Comparison of ENCODE assay signal across 9 cellular contexts in genomic region chr3:28326458-28326926, GRCh38. TPM values are rescaled to one million over a fixed set of nuclear protein-coding genes. Genes with fewer than 3 reads are reported as not detected.
DNase-seq lines count a peak whose midpoint lies in the region; ATAC-seq and TF ChIP-seq lines count a peak whose summit lies in the region.
"Had no signal": no experiment of that assay in that cellular context is flagged by ENCODE, and none has a peak within 500 bp of the region (broad histone marks: within the 10 kb centered on the region; RNA-seq: fewer than 3 reads in every experiment).

No MANE protein-coding gene starts in this region.

- TF ChIP-seq CTCF in thyroid gland (IDR thresholded peaks at IDR 0.05) = no peak
- no peak for TF ChIP-seq CTCF in glutamatergic neuron (IDR thresholded peaks at IDR 0.05; ENCODE audit: partially characterized antibody, unreplicated experiment)

- H3K9me3 Mint-ChIP-seq in glutamatergic neuron (ENCODE audit: unreplicated experiment) = no peaks in the 10 kb centered on the region

- H3K36me3 Mint-ChIP-seq in glutamatergic neuron (ENCODE audit: unreplicated experiment) = no peaks in the 10 kb centered on the region

- no peaks in the 10 kb centered on the region for H3K27me3 Mint-ChIP-seq in glutamatergic neuron (ENCODE audit: unreplicated experiment)

- intact Hi-C loops in thyroid gland (cut with DNase I) = no loop called here

- no peak overlapping the region for H3K27ac Mint-ChIP-seq in glutamatergic neuron (ENCODE audit: unreplicated experiment)

- WGBS in thyroid gland, 2 donors = 86 to 88% methylated on average over 2 of the region's 2 CpGs

- no peaks in the 10 kb centered on the region for H3K27me3 ChIP-seq in thyroid gland

- H3K4me1 Mint-ChIP-seq in glutamatergic neuron (ENCODE audit: low read depth, unreplicated experiment) = no peaks in the 10 kb centered on the region

- H3K4me1 ChIP-seq in thyroid gland = no peaks in the 10 kb centered on the region

- no peak overlapping the region for H3K4me3 ChIP-seq in thyroid gland (replicated peaks in 1 of 3)
- H3K4me3 ChIP-seq: lung had no signal

- ATAC-seq in GM19351 (IDR thresholded peaks at IDR 0.05; ENCODE audit: unreplicated experiment) (peak; percentile 83), HG02938 (IDR thresholded peaks at IDR 0.05; ENCODE audit: unreplicated experiment) (peak; percentile 66)

- H3K27ac ChIP-seq in thyroid gland = no peak overlapping the region

- no peaks in the 10 kb centered on the region for H3K9me3 ChIP-seq in thyroid gland

- peaks cover 0 to 3% of the 10 kb centered on the region in 2 donors for H3K36me3 ChIP-seq in thyroid gland

- DNase-seq in T-helper 22 cell (ENCODE audit: low read depth) = peak; percentile 21
- peak; percentile 30 for DNase-seq in retina
- DNase-seq in HK-2 (ENCODE audit: unreplicated experiment) = no peak
- no peak for DNase-seq in thyroid gland
- no peak for DNase-seq in NCI-H2171 treated with DMSO at 0.1 percent for 48 hours (lab: John Stamatoyannopoulos, UW)
- no peak for DNase-seq in glutamatergic neuron

- H3K4me3 Mint-ChIP-seq in glutamatergic neuron (ENCODE audit: unreplicated experiment) = no peak overlapping the region

- no peak for TF ChIP-seq POLR2A in thyroid gland (IDR thresholded peaks at IDR 0.05)

RNA-seq across cellular contexts. Expression of gene ZCWPW2, which starts 22.0 kb away (rescaled TPM):
- 1 to 10 TPM in 2 of 4 donors, under 1 TPM in 1, not detected in 1; 0.49 to 2.6 (median 1.1) TPM for total RNA-seq in thyroid gland
- total RNA-seq in glutamatergic neuron (ENCODE audit: unreplicated experiment) = 0.49 TPM

RNA-seq across cellular contexts. Expression of gene AZI2, which starts 22.1 kb away (rescaled TPM):
- total RNA-seq in thyroid gland (10 to 100 TPM; 55.9 to 75.3 (median 60.5) TPM), glutamatergic neuron (ENCODE audit: unreplicated experiment) (54.4 TPM)

Comparison
In these comparisons a context has a peak if more than half of its experiments do, and no peak if none do; other contexts are left out.
1. DNase-seq: peak in T-helper 22 cell (single experiment) and retina (single experiment); none in HK-2 (single experiment), thyroid gland (0 of 2), NCI-H2171 treated with DMSO at 0.1 percent for 48 hours (single experiment) and glutamatergic neuron (single experiment).